Comparison of ENCODE assay signal across 2 cellular contexts in the genomic region with DNA sequence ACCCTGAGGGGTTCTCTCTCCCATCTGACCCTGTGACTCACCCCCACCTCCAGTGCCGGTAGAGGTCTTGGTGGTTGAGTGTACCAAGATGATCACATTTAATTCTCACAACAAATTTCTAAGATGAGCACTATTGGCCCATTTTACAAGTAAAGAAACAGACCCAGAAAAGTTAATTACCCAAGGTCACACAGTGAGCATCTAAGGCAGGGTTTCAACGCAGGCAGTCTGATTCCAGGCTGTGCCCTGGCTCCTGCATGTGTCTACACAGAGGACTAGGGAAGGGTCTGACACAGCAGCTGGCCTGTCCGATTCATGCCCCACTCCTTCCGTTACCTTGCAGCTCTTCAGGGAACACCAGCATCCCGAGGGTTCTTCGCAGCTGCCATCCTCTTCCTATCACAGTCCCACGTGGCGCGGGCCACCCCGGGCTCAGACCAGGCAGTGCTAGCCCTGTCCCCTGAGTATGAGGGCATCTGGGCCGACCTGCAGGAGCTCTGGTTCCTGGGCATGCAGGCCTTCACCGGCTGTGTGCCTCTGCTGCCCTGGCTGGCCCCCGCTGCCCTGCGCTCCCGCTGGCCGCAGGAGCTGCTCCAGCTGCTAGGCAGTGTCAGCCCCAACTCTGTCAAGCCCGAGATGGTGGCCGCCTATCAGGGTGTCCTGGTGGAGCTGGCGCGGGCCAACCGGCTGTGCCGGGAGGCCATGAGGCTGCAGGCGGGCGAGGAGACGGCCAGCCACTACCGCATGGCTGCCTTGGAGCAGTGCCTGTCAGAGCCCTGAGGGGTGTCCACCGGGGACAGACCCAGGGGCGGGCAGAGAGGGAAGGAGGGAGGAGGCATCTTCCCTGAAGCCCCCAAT.
A peak's percentile ranks its signal among the peaks of the same experiment; 100 is the strongest.
TF ChIP-seq lines count a peak whose summit lies in the region.

No MANE protein-coding gene starts in this region.

TF ChIP-seq in A549, 52 proteins besides CTCF, POLR2A, EP300 and RAD21:
- TF ChIP-seq FOSL2 (IDR thresholded peaks at IDR 0.05), result no peak
- TF ChIP-seq FOSL2 (CRISPR knock-in tag; IDR thresholded peaks at IDR 0.05), result peak; percentile 20; the same call in 1 of the 2 replicates
- TF ChIP-seq CHD4 (IDR thresholded peaks at IDR 0.05; ENCODE audit: borderline replicate concordance), result no peak

TF ChIP-seq in HepG2, 621 proteins besides CTCF, POLR2A, EP300 and RAD21:
- no peak for TF ChIP-seq RFX5 (IDR thresholded peaks at IDR 0.05; ENCODE audit: low read depth, low read length)
- TF ChIP-seq, protein P1, sequence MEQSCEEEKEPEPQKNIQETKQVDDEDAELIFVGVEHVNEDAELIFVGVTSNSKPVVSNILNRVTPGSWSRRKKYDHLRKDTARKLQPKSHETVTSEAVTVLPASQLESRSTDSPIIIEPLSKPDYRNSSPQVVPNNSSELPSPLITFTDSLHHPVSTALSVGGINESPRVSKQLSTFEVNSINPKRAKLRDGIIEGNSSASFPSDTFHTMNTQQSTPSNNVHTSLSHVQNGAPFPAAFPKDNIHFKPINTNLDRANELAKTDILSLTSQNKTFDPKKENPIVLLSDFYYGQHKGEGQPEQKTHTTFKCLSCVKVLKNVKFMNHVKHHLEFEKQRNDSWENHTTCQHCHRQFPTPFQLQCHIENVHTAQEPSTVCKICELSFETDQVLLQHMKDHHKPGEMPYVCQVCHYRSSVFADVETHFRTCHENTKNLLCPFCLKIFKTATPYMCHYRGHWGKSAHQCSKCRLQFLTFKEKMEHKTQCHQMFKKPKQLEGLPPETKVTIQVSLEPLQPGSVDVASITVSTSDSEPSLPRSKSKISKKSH (CRISPR knock-in tag; IDR thresholded peaks at IDR 0.05; ENCODE audit: borderline replicate concordance), result 0 out of 2 replicates have a peak, but pooled peaks have one; percentile 20
